In the genomic region with DNA sequence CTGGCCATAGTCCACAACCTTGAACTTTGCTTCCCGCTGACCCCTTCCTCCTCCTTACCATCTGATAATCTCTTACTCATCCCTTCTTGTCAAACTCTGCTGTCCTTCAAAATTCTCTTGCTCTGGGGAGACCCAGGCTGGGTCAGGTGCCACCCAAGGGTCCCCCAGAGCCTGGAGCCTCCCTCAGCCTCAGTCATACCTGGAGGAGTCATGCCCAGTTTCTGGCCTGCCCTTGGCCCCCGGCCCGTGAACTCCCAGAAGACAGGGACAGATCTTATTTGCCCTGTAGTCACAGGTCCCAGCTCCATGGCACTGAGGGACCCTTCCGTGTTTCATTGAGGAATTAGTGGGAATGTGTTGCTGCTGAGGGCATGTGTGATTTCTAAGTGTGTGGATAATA, we compare ENCODE assay signal across 22 cellular contexts. TPM values are rescaled to one million over a fixed set of nuclear protein-coding genes. Genes with fewer than 3 reads are reported as not detected.
"Had no signal": no experiment of that assay in that cellular context is flagged by ENCODE, and none has a peak within 500 bp of the region (broad histone marks: within the 10 kb centered on the region; RNA-seq: fewer than 3 reads in every experiment).

No MANE protein-coding gene starts in this region.

- H3K4me3 Mint-ChIP-seq: dendritic cell treated with granulocyte-macrophage colony-stimulating factor and Interleukin-4, amounts not matched to agents 40 ng/mL and 50 ng/mL, for 4 days; effector memory CD8-positive, alpha-beta T cell; mesothelial cell of epicardium; natural killer cell treated with Interleukin-12 subunit alpha and Interleukin-12 subunit beta and Interleukin-15 and Interleukin-18, amount 100 ng/mL, for 72 hours; stimulated activated effector memory CD8-positive, alpha-beta T cell treated with anti-CD3 and anti-CD28 coated beads, Interleukin-12 subunit alpha, Interleukin-12 subunit beta, amount 100 ng/mL, for 72 hours had no signal

- H3K36me3 ChIP-seq: esophagus muscularis mucosa, gastrocnemius medialis, heart right ventricle, suprapubic skin, thyroid gland had no signal

- DNase-seq: cerebellar nuclear complex; effector memory CD8-positive, alpha-beta T cell; gastrocnemius medialis; heart right ventricle; hypothalamus; small intestine; stimulated activated CD4-positive, alpha-beta T cell treated with anti-CD3 and anti-CD28 coated beads, Interleukin-4, amount 100 ng/mL, for 1 hour; stimulated activated CD8-positive, alpha-beta memory T cell treated with anti-CD3 and anti-CD28 coated beads, Interleukin-4, amount 100 ng/mL, for 48 hours; stimulated activated naive CD8-positive, alpha-beta T cell treated with anti-CD3 and anti-CD28 coated beads, Interleukin-15, Interleukin-2, amounts not matched to agents 100 U/mL and 50 U/mL, for 24 hours; thyroid gland had no signal

- H3K9me3 Mint-ChIP-seq: dendritic cell treated with granulocyte-macrophage colony-stimulating factor and Interleukin-4, amounts not matched to agents 40 ng/mL and 50 ng/mL, for 4 days; effector memory CD8-positive, alpha-beta T cell; mesothelial cell of epicardium; natural killer cell treated with Interleukin-12 subunit alpha and Interleukin-12 subunit beta and Interleukin-15 and Interleukin-18, amount 100 ng/mL, for 72 hours; stimulated activated effector memory CD8-positive, alpha-beta T cell treated with anti-CD3 and anti-CD28 coated beads, Interleukin-12 subunit alpha, Interleukin-12 subunit beta, amount 100 ng/mL, for 72 hours had no signal

- ATAC-seq: effector memory CD8-positive, alpha-beta T cell; gastrocnemius medialis; heart right ventricle; left lobe of liver; natural killer cell treated with Interleukin-12 subunit alpha and Interleukin-12 subunit beta and Interleukin-15 and Interleukin-18, amount 100 ng/mL, for 72 hours; stimulated activated naive CD8-positive, alpha-beta T cell treated with anti-CD3 and anti-CD28 coated beads, Interleukin-15, Interleukin-2, amounts not matched to agents 100 U/mL and 50 U/mL, for 24 hours had no signal

- H3K36me3 Mint-ChIP-seq: mesothelial cell of epicardium; natural killer cell treated with Interleukin-12 subunit alpha and Interleukin-12 subunit beta and Interleukin-15 and Interleukin-18, amount 100 ng/mL, for 72 hours; stimulated activated effector memory CD8-positive, alpha-beta T cell treated with anti-CD3 and anti-CD28 coated beads, Interleukin-12 subunit alpha, Interleukin-12 subunit beta, amount 100 ng/mL, for 72 hours had no signal

- H3K4me1 ChIP-seq: gastrocnemius medialis, heart right ventricle had no signal

- H3K4me3 ChIP-seq: esophagus muscularis mucosa, gastrocnemius medialis, heart right ventricle, suprapubic skin, thyroid gland had no signal

- H3K9me3 ChIP-seq: esophagus muscularis mucosa, gastrocnemius medialis, heart right ventricle, suprapubic skin, thyroid gland had no signal

- H3K27ac Mint-ChIP-seq: dendritic cell treated with granulocyte-macrophage colony-stimulating factor and Interleukin-4, amounts not matched to agents 40 ng/mL and 50 ng/mL, for 4 days; effector memory CD8-positive, alpha-beta T cell; natural killer cell treated with Interleukin-12 subunit alpha and Interleukin-12 subunit beta and Interleukin-15 and Interleukin-18, amount 100 ng/mL, for 72 hours; stimulated activated effector memory CD8-positive, alpha-beta T cell treated with anti-CD3 and anti-CD28 coated beads, Interleukin-12 subunit alpha, Interleukin-12 subunit beta, amount 100 ng/mL, for 72 hours had no signal

- H3K27me3 ChIP-seq: thyroid gland had no signal

- FAIRE-seq: colon, islet of Langerhans, small intestine had no signal

- H3K27ac ChIP-seq: epithelial cell of prostate, esophagus muscularis mucosa, gastrocnemius medialis, heart right ventricle, suprapubic skin, thyroid gland had no signal

- H3K4me1 Mint-ChIP-seq: stimulated activated effector memory CD8-positive, alpha-beta T cell treated with anti-CD3 and anti-CD28 coated beads, Interleukin-12 subunit alpha, Interleukin-12 subunit beta, amount 100 ng/mL, for 72 hours had no signal

RNA-seq across cellular contexts. Expression of gene GPR78, which starts 4.7 kb away (rescaled TPM):
- total RNA-seq: esophagus muscularis mucosa; gastrocnemius medialis; left lobe of liver; lower leg skin; natural killer cell treated with Interleukin-12 subunit alpha and Interleukin-12 subunit beta and Interleukin-15 and Interleukin-18, amount 100 ng/mL, for 72 hours; pulmonary artery endothelial cell; suprapubic skin; thyroid gland had no signal
- polyA plus RNA-seq: small intestine had no signal

RNA-seq across cellular contexts. Expression of gene CPZ, which starts 17.1 kb away (rescaled TPM):
- total RNA-seq: gastrocnemius medialis; natural killer cell treated with Interleukin-12 subunit alpha and Interleukin-12 subunit beta and Interleukin-15 and Interleukin-18, amount 100 ng/mL, for 72 hours; pulmonary artery endothelial cell had no signal
